In genomic region chr6:34083227-34083889, GRCh38 we compare ENCODE assay signal across 20 cellular contexts.
DNase-seq lines count a peak whose midpoint lies in the region; ATAC-seq and TF ChIP-seq lines count a peak whose summit lies in the region.
"Had no signal": no experiment of that assay in that cellular context is flagged by ENCODE, and none has a peak within 500 bp of the region (broad histone marks: within the 10 kb centered on the region; RNA-seq: fewer than 3 reads in every experiment).

No MANE protein-coding gene starts in this region.

- H3K9ac ChIP-seq in BLaER1 treated with 17β-estradiol and CSF1 and Interleukin-3, amounts not matched to agents 10 nM and 100 nM = no peak overlapping the region
- no peak overlapping the region for H3K9ac ChIP-seq in neural progenitor cell

- peak overlapping the region in 7 of 11 experiments; percentile 67 to 92 (median 76); a peak in 12 of 22 replicates for H3K4me2 ChIP-seq in BLaER1 treated with 17β-estradiol and CSF1 and Interleukin-3, amounts not matched to agents 10 nM and 100 nM
- no peak overlapping the region for H3K4me2 ChIP-seq in neural progenitor cell

- H3K27me3 Mint-ChIP-seq in neural progenitor cell (ENCODE audit: insufficient read depth, low read depth) = peaks cover 4% of the 10 kb centered on the region
- H3K27me3 Mint-ChIP-seq: CD4-positive, alpha-beta T cell had no signal

- no peaks in the 10 kb centered on the region for H3F3A ChIP-seq in neural progenitor cell (ENCODE audit: low read depth)

- no peaks in the 10 kb centered on the region for H3K9me3 Mint-ChIP-seq in neural progenitor cell
- H3K9me3 Mint-ChIP-seq: CD4-positive, alpha-beta T cell; HFFc6 had no signal

- H4K20me1 ChIP-seq in BLaER1 treated with 17β-estradiol and CSF1 and Interleukin-3, amounts not matched to agents 10 nM and 100 nM = peaks cover 0 to 37% (median 5%) of the 10 kb centered on the region in 11 experiments; a peak in 12 of 22 replicates
- no peaks in the 10 kb centered on the region for H4K20me1 ChIP-seq in neural progenitor cell (ENCODE audit: low read depth)

- H3K79me2 ChIP-seq in neural progenitor cell (ENCODE audit: low read depth) = no peaks in the 10 kb centered on the region

- H3K9me3 ChIP-seq in BLaER1 treated with 17β-estradiol and CSF1 and Interleukin-3, amounts not matched to agents 10 nM and 100 nM (replicated peaks in 1 of 11) = no peaks in the 10 kb centered on the region
- no peaks in the 10 kb centered on the region for H3K9me3 ChIP-seq in neural progenitor cell (ENCODE audit: low read depth)
- H3K9me3 ChIP-seq: Caco-2, Peyer's patch had no signal

- peaks cover 19% of the 10 kb centered on the region for H3K4me1 Mint-ChIP-seq in neural progenitor cell

- H3K4me3 ChIP-seq in BLaER1 treated with 17β-estradiol and CSF1 and Interleukin-3, amounts not matched to agents 10 nM and 100 nM = no peak overlapping the region
- H3K4me3 ChIP-seq in neural progenitor cell = no peak overlapping the region
- H3K4me3 ChIP-seq: Peyer's patch had no signal

- TF ChIP-seq CTCF in neural progenitor cell (IDR thresholded peaks at IDR 0.05) = no peak

- no peak for ATAC-seq in HG02938 (IDR thresholded peaks at IDR 0.05; ENCODE audit: unreplicated experiment)

- DNase-seq in NCI-H1694 treated with DMSO at 0.1 percent for 48 hours (lab: John Stamatoyannopoulos, UW) (peak; percentile 18), NCI-H1694 (lab: John Stamatoyannopoulos, UW) (no peak), cerebellar nuclear complex (lab: John Stamatoyannopoulos, UW) (peak; percentile 76 to 90), neural progenitor cell (ENCODE audit: low spot score) (no peak), NCI-H2029 (lab: John Stamatoyannopoulos, UW) (no peak), globus pallidus (ENCODE audit: low spot score) (no peak)
- DNase-seq: 8988T; Caco-2; CD4-positive, alpha-beta T cell; DMS53; EL; HFFc6; KBM-7; NCI-H1105 treated with DMSO at 0.1 percent for 48 hours; NCI-H187 treated with DMSO at 0.1 percent for 48 hours; NCI-H345; NCI-H526 treated with DMSO at 0.1 percent for 48 hours; Peyer's patch had no signal

- H3K27ac Mint-ChIP-seq in neural progenitor cell = peak overlapping the region; percentile 90
- H3K27ac Mint-ChIP-seq: CD4-positive, alpha-beta T cell; HFFc6 had no signal

- H3K4me3 Mint-ChIP-seq in neural progenitor cell = no peak overlapping the region
- H3K4me3 Mint-ChIP-seq: CD4-positive, alpha-beta T cell; HFFc6 had no signal

- H3K36me3 Mint-ChIP-seq in neural progenitor cell = no peaks in the 10 kb centered on the region

- no peak overlapping the region for H3K27ac ChIP-seq in BLaER1 treated with 17β-estradiol and CSF1 and Interleukin-3, amounts not matched to agents 10 nM and 100 nM
- no peak overlapping the region for H3K27ac ChIP-seq in neural progenitor cell
- H3K27ac ChIP-seq: Peyer's patch had no signal

- no peaks in the 10 kb centered on the region for H3K36me3 ChIP-seq in BLaER1 treated with 17β-estradiol and CSF1 and Interleukin-3, amounts not matched to agents 10 nM and 100 nM
- no peaks in the 10 kb centered on the region for H3K36me3 ChIP-seq in neural progenitor cell
- H3K36me3 ChIP-seq: Peyer's patch had no signal

- H2AFZ ChIP-seq in neural progenitor cell (replicated peaks) = no peak overlapping the region

- H3K4me1 ChIP-seq in BLaER1 treated with 17β-estradiol and CSF1 and Interleukin-3, amounts not matched to agents 10 nM and 100 nM = peaks cover 16 to 45% (median 38%) of the 10 kb centered on the region in 10 experiments; a peak in 19 of 20 replicates
- no peaks in the 10 kb centered on the region for H3K4me1 ChIP-seq in neural progenitor cell
- H3K4me1 ChIP-seq: Caco-2, Peyer's patch had no signal

- H3K27me3 ChIP-seq in BLaER1 treated with 17β-estradiol and CSF1 and Interleukin-3, amounts not matched to agents 10 nM and 100 nM = 0 out of 22 replicates have a peak, but pooled peaks cover 0 to 6% (median 0%) of the 10 kb centered on the region in 11 experiments
- no peaks in the 10 kb centered on the region for H3K27me3 ChIP-seq in neural progenitor cell
- H3K27me3 ChIP-seq: Peyer's patch had no signal

Comparison
In these comparisons a context has a peak if more than half of its experiments do, and no peak if none do; other contexts are left out.
1. DNase-seq: peak in NCI-H1694 treated with DMSO at 0.1 percent for 48 hours (single experiment) and cerebellar nuclear complex (2 of 2); none in NCI-H1694 (single experiment), neural progenitor cell (single experiment), NCI-H2029 (single experiment) and globus pallidus (single experiment).